In the genomic region with DNA sequence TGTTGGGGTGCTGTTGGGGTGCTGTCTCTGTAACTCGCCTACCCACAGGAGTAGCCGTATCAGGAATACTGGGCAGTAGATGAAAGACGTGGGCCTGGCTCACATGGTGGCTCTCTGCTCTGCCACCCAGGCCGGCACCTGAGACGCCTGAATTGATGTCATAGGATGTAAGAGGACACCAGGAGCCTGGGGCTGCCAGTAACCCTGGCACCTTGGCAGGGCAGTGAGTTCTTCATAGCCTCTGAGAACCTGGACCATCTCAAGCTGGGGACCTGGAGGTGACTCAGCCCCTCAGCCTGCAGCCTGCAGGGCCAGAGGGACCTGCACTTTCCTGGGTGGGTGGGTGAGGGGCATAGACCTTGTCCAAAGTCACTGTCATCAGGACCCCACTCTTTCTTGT, we compare ENCODE assay signal across 22 cellular contexts. TPM values are rescaled to one million over a fixed set of nuclear protein-coding genes. Genes with fewer than 3 reads are reported as not detected.
DNase-seq lines count a peak whose midpoint lies in the region; ATAC-seq, FAIRE-seq and TF ChIP-seq lines count a peak whose summit lies in the region.
"Had no signal": no experiment of that assay in that cellular context is flagged by ENCODE, and none has a peak within 500 bp of the region (broad histone marks: within the 10 kb centered on the region; RNA-seq: fewer than 3 reads in every experiment).

No MANE protein-coding gene starts in this region.

- CTCF ChIA-PET in H1 (lab: Charles Lee; ENCODE audit: partially characterized antibody) = interaction anchor here (0.8 to 7.1 kb wide), 10 partner anchors 9 to 87 kb away, joined by 3 to 51 read pairs (median 7); no protein-coding TSS in a partner anchor

- H3K23ac ChIP-seq in H1 (ENCODE audit: insufficient read length) = no peak overlapping the region

- no peak overlapping the region for H2BK120ac ChIP-seq in H1 (replicated peaks; ENCODE audit: low read depth, low read length)

- TF ChIP-seq POLR2A in H1 (IDR thresholded peaks at IDR 0.05; ENCODE audit: control extremely low read depth in 1 of 2, low read depth in 2 of 2, low read length in 2 of 2) = no peak

- no peaks in the 10 kb centered on the region for H3K36me3 ChIP-seq in H1 (ENCODE audit: control insufficient read depth in 2 of 4, insufficient read depth in 4 of 4, low read length in 3 of 4)
- H3K36me3 ChIP-seq: BE2C, breast epithelium, Peyer's patch had no signal

- H3K27ac ChIP-seq in C4-2B = peak overlapping the region; percentile 7; the same call in 1 of the 2 replicates
- no peak overlapping the region for H3K27ac ChIP-seq in H1 (ENCODE audit: low read depth, low read length)
- H3K27ac ChIP-seq: 22Rv1, breast epithelium, Peyer's patch had no signal

- no peak for FAIRE-seq in H1 (lab: Jason Lieb, UNC)
- FAIRE-seq: endothelial cell of umbilical vein had no signal

- H3K9ac ChIP-seq in H1 (replicated peaks in 1 of 4; ENCODE audit: extremely low read depth in 1 of 4, low read depth in 3 of 4, low read length in 3 of 4) = no peak overlapping the region
- H3K9ac ChIP-seq: SK-N-SH had no signal

- no peak overlapping the region for H2AFZ ChIP-seq in H1 (ENCODE audit: low read length)

- H2BK5ac ChIP-seq in H1 (ENCODE audit: low read depth, low read length) = 0 out of 2 replicates have a peak overlapping the region, but pooled peaks have one; percentile 14

- H3K79me2 ChIP-seq in H1 (ENCODE audit: control insufficient read depth in 1 of 2, insufficient read depth in 2 of 2, low read length in 2 of 2) = no peaks in the 10 kb centered on the region

- TF ChIP-seq CTCF in C4-2B (conservative IDR thresholded peaks at IDR 0.05) (no peak), H1 (IDR thresholded peaks at IDR 0.05; ENCODE audit: control extremely low read depth in 1 of 3, insufficient read depth in 1 of 3, low read depth in 1 of 3, low read length in 3 of 3) (no peak)

- no peak overlapping the region for H2BK20ac ChIP-seq in H1 (ENCODE audit: low read length)

- peak overlapping the region; percentile 75; the same call in 1 of the 2 replicates for H2BK12ac ChIP-seq in H1 (ENCODE audit: low read depth, low read length)

- peak overlapping the region; percentile 14; the same call in 1 of the 2 replicates for H3K18ac ChIP-seq in H1 (ENCODE audit: extremely low read depth, low read length)

- H3K4me3 ChIP-seq in H1 (ENCODE audit: extremely low read depth in 1 of 4, insufficient read depth in 2 of 4, low read depth in 3 of 4, low read length in 4 of 4) = no peak overlapping the region
- H3K4me3 ChIP-seq: breast epithelium, Peyer's patch had no signal

- H3K56ac ChIP-seq in H1 (replicated peaks; ENCODE audit: insufficient read length, low read depth, low read length) = no peak overlapping the region

- H4K20me1 ChIP-seq in H1 (replicated peaks in 1 of 2; ENCODE audit: control insufficient read depth in 1 of 2, insufficient read depth in 2 of 2, low read length in 2 of 2) = peaks cover 0 to 3% of the 10 kb centered on the region in 2 experiments

- H2AK5ac ChIP-seq in H1 (ENCODE audit: low read depth, low read length) = no peak overlapping the region

- DNase-seq in DMS53 (lab: John Stamatoyannopoulos, UW) (peak; percentile 40), DMS53 treated with DMSO at 0.1 percent for 48 hours (lab: John Stamatoyannopoulos, UW; ENCODE audit: unreplicated experiment) (no peak), NCI-H2196 (lab: John Stamatoyannopoulos, UW; ENCODE audit: unreplicated experiment) (peak; percentile 55), H1 (ENCODE audit: low read depth in 1 of 2, low spot score in 2 of 2) (no peak), ureter (ENCODE audit: low spot score) (no peak)
- DNase-seq: activated CD4-positive, CD25-positive, alpha-beta regulatory T cell; BE2C; COR-L47; EL; NCI-H1417 treated with DMSO at 0.1 percent for 48 hours; NCI-H82; Peyer's patch; stimulated activated CD4-positive, alpha-beta T cell treated with anti-CD3 and anti-CD28 coated beads, Interleukin-12 subunit alpha, Interleukin-12 subunit beta, amount 100 ng/mL, for 4 hours; substantia nigra; T1000 had no signal

- WGBS in H1 (ENCODE audit: extremely low coverage in 1 of 2, insufficient coverage in 1 of 2, insufficient read length in 1 of 2, insufficient replicate concordance in 2 of 2, low coverage in 1 of 2, low lambda C conversion rate in 2 of 2, missing lambda C conversion rate in 1 of 2), 2 experiments = 83% methylated on average over 5 of the region's 5 CpGs; no CpG with 5 or more reads in 1 of the 2 experiments

- H4K5ac ChIP-seq in H1 (ENCODE audit: insufficient read length, low read depth, low read length) = no peak overlapping the region

- no peak overlapping the region for H3K4ac ChIP-seq in H1 (replicated peaks; ENCODE audit: insufficient read length, low read depth, low read length)

- POLR2A ChIA-PET in H1 (lab: Charles Lee; ENCODE audit: partially characterized antibody) = interaction anchor here (1.1 to 1.5 kb wide), 2 partner anchors 25 to 54 kb away, joined by 3 read pairs; no protein-coding TSS in a partner anchor

- no peak overlapping the region for H4K91ac ChIP-seq in H1 (replicated peaks; ENCODE audit: insufficient read length, low read length)

- ATAC-seq in HG02763 (IDR thresholded peaks at IDR 0.05; ENCODE audit: unreplicated experiment) (no peak), GM21786 (IDR thresholded peaks at IDR 0.05; ENCODE audit: unreplicated experiment) (no peak)

- 0 out of 2 replicates have a peak overlapping the region, but pooled peaks have one; percentile 16 for H2BK15ac ChIP-seq in H1 (ENCODE audit: low read length)

- H3K9me3 ChIP-seq in H1 (ENCODE audit: insufficient read depth in 2 of 2, low read depth in 1 of 2, low read length in 1 of 2) = no peaks in the 10 kb centered on the region
- H3K9me3 ChIP-seq: BE2C, breast epithelium, Peyer's patch, SK-N-SH had no signal

- no peak overlapping the region for H3K14ac ChIP-seq in H1 (ENCODE audit: insufficient read length)

- no peak for TF ChIP-seq EP300 in H1 (IDR thresholded peaks at IDR 0.05; ENCODE audit: borderline replicate concordance in 1 of 2, low read depth in 2 of 2, low read length in 2 of 2)

- H3K27me3 ChIP-seq in H1 (replicated peaks in 1 of 4; ENCODE audit: control insufficient read depth in 3 of 4, extremely low read depth in 1 of 4, insufficient read depth in 3 of 4, low read length in 3 of 4) = no peaks in the 10 kb centered on the region; a peak in 1 of 7 replicates
- H3K27me3 ChIP-seq: BE2C, breast epithelium, Peyer's patch had no signal

- H3K23me2 ChIP-seq in H1 (ENCODE audit: low read depth, low read length) = peaks cover 4% of the 10 kb centered on the region; the same call in 1 of the 2 replicates

- H4K8ac ChIP-seq in H1 (ENCODE audit: extremely low read depth, insufficient read depth, low read length) = no peak overlapping the region

- no peak for TF ChIP-seq RAD21 in H1 (IDR thresholded peaks at IDR 0.05 in 1 of 2, conservative IDR thresholded peaks at IDR 0.05 in 1 of 2; ENCODE audit: low read depth in 2 of 2, low read length in 2 of 2)

- H3K4me2 ChIP-seq in H1 (ENCODE audit: insufficient read depth in 1 of 2, low read depth in 2 of 2, low read length in 2 of 2) = no peak overlapping the region
- H3K4me2 ChIP-seq: SK-N-SH had no signal

- H3K4me1 ChIP-seq in H1 (replicated peaks in 1 of 4; ENCODE audit: control insufficient read depth in 3 of 4, insufficient read depth in 4 of 4, low read length in 3 of 4) = peaks cover 0 to 7% (median 4%) of the 10 kb centered on the region in 4 experiments; a peak in 3 of 7 replicates
- H3K4me1 ChIP-seq: BE2C had no signal

- no peaks in the 10 kb centered on the region for H3K79me1 ChIP-seq in H1 (ENCODE audit: low read depth, low read length)

TF ChIP-seq in H1, 55 proteins besides CTCF, POLR2A, EP300 and RAD21:
- TF ChIP-seq CHD1 (IDR thresholded peaks at IDR 0.05; ENCODE audit: low read depth, low read length) = no peak
- TF ChIP-seq, protein P1, sequence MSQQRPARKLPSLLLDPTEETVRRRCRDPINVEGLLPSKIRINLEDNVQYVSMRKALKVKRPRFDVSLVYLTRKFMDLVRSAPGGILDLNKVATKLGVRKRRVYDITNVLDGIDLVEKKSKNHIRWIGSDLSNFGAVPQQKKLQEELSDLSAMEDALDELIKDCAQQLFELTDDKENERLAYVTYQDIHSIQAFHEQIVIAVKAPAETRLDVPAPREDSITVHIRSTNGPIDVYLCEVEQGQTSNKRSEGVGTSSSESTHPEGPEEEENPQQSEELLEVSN (IDR thresholded peaks at IDR 0.05) = no peak
- TF ChIP-seq KDM1A (IDR thresholded peaks at IDR 0.05; ENCODE audit: borderline replicate concordance, low read length) = no peak
- no peak for TF ChIP-seq TAF7 (optimal IDR thresholded peaks at IDR 0.05; ENCODE audit: borderline replicate concordance, low read depth, low read length)
- TF ChIP-seq, protein P2, sequence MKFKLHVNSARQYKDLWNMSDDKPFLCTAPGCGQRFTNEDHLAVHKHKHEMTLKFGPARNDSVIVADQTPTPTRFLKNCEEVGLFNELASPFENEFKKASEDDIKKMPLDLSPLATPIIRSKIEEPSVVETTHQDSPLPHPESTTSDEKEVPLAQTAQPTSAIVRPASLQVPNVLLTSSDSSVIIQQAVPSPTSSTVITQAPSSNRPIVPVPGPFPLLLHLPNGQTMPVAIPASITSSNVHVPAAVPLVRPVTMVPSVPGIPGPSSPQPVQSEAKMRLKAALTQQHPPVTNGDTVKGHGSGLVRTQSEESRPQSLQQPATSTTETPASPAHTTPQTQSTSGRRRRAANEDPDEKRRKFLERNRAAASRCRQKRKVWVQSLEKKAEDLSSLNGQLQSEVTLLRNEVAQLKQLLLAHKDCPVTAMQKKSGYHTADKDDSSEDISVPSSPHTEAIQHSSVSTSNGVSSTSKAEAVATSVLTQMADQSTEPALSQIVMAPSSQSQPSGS (IDR thresholded peaks at IDR 0.05; ENCODE audit: low read length) = no peak

RNA-seq across cellular contexts. Expression of a gene that starts 39.0 kb away (rescaled TPM):
- 9.3 and 12.4 TPM in 2 replicates for total RNA-seq in H1 (2021; fragmentation: NEBNext Ultra II Directional; extraction: Animal tissue kit (Norgen Biotek cat#: 25700))
- polyA plus RNA-seq in H1 (2011; rRNA removed) = 8.3 and 20.5 TPM in 2 replicates
- polyA plus RNA-seq in H1 (2011; cell fraction: cytosol; rRNA removed) = 5.0 TPM
- polyA plus RNA-seq in H1 (2011; cell fraction: nucleus; rRNA removed) = 10.3 TPM
- polyA plus RNA-seq in H1 (2012, experiment 1 of 2) = 6.1 to 12.8 TPM (median 11.7 TPM) in 4 replicates
- polyA plus RNA-seq in H1 (2012, experiment 2 of 2) = 18.7 TPM
- polyA plus RNA-seq in H1 (2013, experiment 1 of 2) = 7.0 TPM
- 7.7 TPM for polyA plus RNA-seq in H1 (2013, experiment 2 of 2)
- 2.4 and 2.5 TPM in 2 replicates for polyA minus RNA-seq in H1 (2011; rRNA and poly(A)+ RNA removed)
- polyA minus RNA-seq in H1 (2011; cell fraction: cytosol; rRNA and poly(A)+ RNA removed) = 4.5 TPM
- polyA minus RNA-seq in H1 (2011; cell fraction: nucleus; rRNA and poly(A)+ RNA removed) = 2.0 TPM
- total RNA-seq in ureter = 8.4 TPM

Comparison
In these comparisons a context has a peak if more than half of its experiments do, and no peak if none do; other contexts are left out.
1. DNase-seq: peak in DMS53 (single experiment) and NCI-H2196 (single experiment); none in DMS53 treated with DMSO at 0.1 percent for 48 hours (single experiment), H1 (0 of 2) and ureter (single experiment).